21 cellular contexts compared by ENCODE assay signal in genomic region chr14:96538097-96538496, GRCh38. TPM values are rescaled to one million over a fixed set of nuclear protein-coding genes. Genes with fewer than 3 reads are reported as not detected.
A peak's percentile ranks its signal among the peaks of the same experiment; 100 is the strongest.
DNase-seq lines count a peak whose midpoint lies in the region; ATAC-seq and TF ChIP-seq lines count a peak whose summit lies in the region.
"Had no signal": no experiment of that assay in that cellular context is flagged by ENCODE, and none has a peak within 500 bp of the region (broad histone marks: within the 10 kb centered on the region; RNA-seq: fewer than 3 reads in every experiment).

No MANE protein-coding gene starts in this region.

- H3K27ac ChIP-seq in epithelial cell of prostate (peak overlapping the region; percentile 22), tibial artery (no peak overlapping the region)
- H3K27ac ChIP-seq: uterus had no signal

- peak overlapping the region; percentile 65 for H3K27ac Mint-ChIP-seq in stimulated activated naive CD8-positive, alpha-beta T cell treated with anti-CD3 and anti-CD28 coated beads, Interleukin-15, Interleukin-2, amounts not matched to agents 100 ng/mL and 50 ng/mL, for 24 hours
- peak overlapping the region; percentile 24 for H3K27ac Mint-ChIP-seq in activated CD4-positive, alpha-beta memory T cell treated with anti-CD3 and anti-CD28 coated beads, Interleukin-2, amount 10 ng/mL, durations not matched to agents 7 days and 5 days
- H3K27ac Mint-ChIP-seq: activated CD4-positive, alpha-beta T cell treated with anti-CD3 and anti-CD28 coated beads, Interleukin-2, amount 10 ng/mL, durations not matched to agents 7 days and 5 days; activated naive CD4-positive, alpha-beta T cell treated with anti-CD3 and anti-CD28 coated beads, Interleukin-2, amount 10 ng/mL, durations not matched to agents 7 days and 5 days; CD8-positive, alpha-beta T cell; dendritic cell treated with granulocyte-macrophage colony-stimulating factor and Interleukin-4, amounts not matched to agents 40 ng/mL and 50 ng/mL, for 4 days; HFFc6 had no signal

- no peaks in the 10 kb centered on the region for H3K27me3 Mint-ChIP-seq in stimulated activated naive CD8-positive, alpha-beta T cell treated with anti-CD3 and anti-CD28 coated beads, Interleukin-15, Interleukin-2, amounts not matched to agents 100 ng/mL and 50 ng/mL, for 24 hours
- H3K27me3 Mint-ChIP-seq in activated CD4-positive, alpha-beta memory T cell treated with anti-CD3 and anti-CD28 coated beads, Interleukin-2, amount 10 ng/mL, durations not matched to agents 7 days and 5 days: no peaks in the 10 kb centered on the region
- H3K27me3 Mint-ChIP-seq: activated CD4-positive, alpha-beta T cell treated with anti-CD3 and anti-CD28 coated beads, Interleukin-2, amount 10 ng/mL, durations not matched to agents 7 days and 5 days; activated naive CD4-positive, alpha-beta T cell treated with anti-CD3 and anti-CD28 coated beads, Interleukin-2, amount 10 ng/mL, durations not matched to agents 7 days and 5 days; dendritic cell treated with granulocyte-macrophage colony-stimulating factor and Interleukin-4, amounts not matched to agents 40 ng/mL and 50 ng/mL, for 4 days; progenitor cell of endocrine pancreas had no signal

- peaks cover 17 to 40% (median 26%) of the 10 kb centered on the region in 3 donors for H3K36me3 ChIP-seq in tibial artery
- H3K36me3 ChIP-seq: uterus had no signal

- TF ChIP-seq CTCF in tibial artery (IDR thresholded peaks at IDR 0.05): no peak

- no peaks in the 10 kb centered on the region for H3K27me3 ChIP-seq in tibial artery
- H3K27me3 ChIP-seq: uterus had no signal

- intact Hi-C loops in tibial artery (cut with DNase I; ENCODE audit: low total_unique reads): no loop called here

- peaks cover 29% of the 10 kb centered on the region for H3K4me1 Mint-ChIP-seq in stimulated activated naive CD8-positive, alpha-beta T cell treated with anti-CD3 and anti-CD28 coated beads, Interleukin-15, Interleukin-2, amounts not matched to agents 100 ng/mL and 50 ng/mL, for 24 hours (ENCODE audit: low read depth)
- peaks cover 18% of the 10 kb centered on the region for H3K4me1 Mint-ChIP-seq in activated CD4-positive, alpha-beta memory T cell treated with anti-CD3 and anti-CD28 coated beads, Interleukin-2, amount 10 ng/mL, durations not matched to agents 7 days and 5 days

- POLR2A ChIA-PET in activated CD4-positive, alpha-beta memory T cell treated with anti-CD3 and anti-CD28 coated beads, Interleukin-2, amount 10 ng/mL, durations not matched to agents 7 days and 5 days (lab: Charles Lee): interaction anchor here (2.1 kb wide), 1 partner anchor 35 kb away, joined by 4 read pairs; no protein-coding TSS in a partner anchor

- H3K4me3 ChIP-seq in tibial artery: no peak overlapping the region
- H3K4me3 ChIP-seq: uterus had no signal

- no peak overlapping the region for H3K4me3 Mint-ChIP-seq in stimulated activated naive CD8-positive, alpha-beta T cell treated with anti-CD3 and anti-CD28 coated beads, Interleukin-15, Interleukin-2, amounts not matched to agents 100 ng/mL and 50 ng/mL, for 24 hours
- H3K4me3 Mint-ChIP-seq in activated CD4-positive, alpha-beta memory T cell treated with anti-CD3 and anti-CD28 coated beads, Interleukin-2, amount 10 ng/mL, durations not matched to agents 7 days and 5 days: no peak overlapping the region
- H3K4me3 Mint-ChIP-seq: activated CD4-positive, alpha-beta T cell treated with anti-CD3 and anti-CD28 coated beads, Interleukin-2, amount 10 ng/mL, durations not matched to agents 7 days and 5 days; activated naive CD4-positive, alpha-beta T cell treated with anti-CD3 and anti-CD28 coated beads, Interleukin-2, amount 10 ng/mL, durations not matched to agents 7 days and 5 days; CD8-positive, alpha-beta T cell; dendritic cell treated with granulocyte-macrophage colony-stimulating factor and Interleukin-4, amounts not matched to agents 40 ng/mL and 50 ng/mL, for 4 days; HFFc6 had no signal

- DNase-seq in stimulated activated naive CD8-positive, alpha-beta T cell treated with anti-CD3 and anti-CD28 coated beads, Interleukin-15, Interleukin-2, amounts not matched to agents 100 U/mL and 50 U/mL, for 24 hours: no peak
- DNase-seq in activated CD4-positive, alpha-beta memory T cell treated with anti-CD3 and anti-CD28 coated beads, Interleukin-2, amount 10 ng/mL, durations not matched to agents 7 days and 5 days: no peak
- DNase-seq in epithelial cell of prostate (ENCODE audit: low read depth, low spot score) (no peak), tibial artery (no peak), NOMO-1 (lab: John Stamatoyannopoulos, UW; ENCODE audit: unreplicated experiment in 2 of 2) (no peak), NCI-H1694 (lab: John Stamatoyannopoulos, UW) (no peak)
- DNase-seq: activated CD4-positive, alpha-beta T cell treated with anti-CD3 and anti-CD28 coated beads, Interleukin-2, amount 10 ng/mL, durations not matched to agents 7 days and 5 days; activated naive CD4-positive, alpha-beta T cell treated with anti-CD3 and anti-CD28 coated beads, Interleukin-2, amount 10 ng/mL, durations not matched to agents 7 days and 5 days; CD8-positive, alpha-beta T cell; central memory CD4-positive, alpha-beta T cell; DMS53; HFFc6; NCI-H1105; NCI-H2029 treated with DMSO at 0.1 percent for 48 hours; NCI-H226; RPMI8226; stimulated activated CD8-positive, alpha-beta memory T cell treated with anti-CD3 and anti-CD28 coated beads, Interleukin-4, amount 100 ng/mL, for 48 hours; uterus had no signal

- CTCF ChIA-PET in activated CD4-positive, alpha-beta memory T cell treated with anti-CD3 and anti-CD28 coated beads, Interleukin-2, amount 10 ng/mL, durations not matched to agents 7 days and 5 days (lab: Charles Lee): interaction anchor here (0.6 kb wide), 1 partner anchor 12 kb away, joined by 3 read pairs; no protein-coding TSS in a partner anchor

- no peaks in the 10 kb centered on the region for H3K4me1 ChIP-seq in tibial artery
- H3K4me1 ChIP-seq: uterus had no signal

- no peaks in the 10 kb centered on the region for H3K9me3 Mint-ChIP-seq in stimulated activated naive CD8-positive, alpha-beta T cell treated with anti-CD3 and anti-CD28 coated beads, Interleukin-15, Interleukin-2, amounts not matched to agents 100 ng/mL and 50 ng/mL, for 24 hours
- H3K9me3 Mint-ChIP-seq in activated CD4-positive, alpha-beta memory T cell treated with anti-CD3 and anti-CD28 coated beads, Interleukin-2, amount 10 ng/mL, durations not matched to agents 7 days and 5 days: no peaks in the 10 kb centered on the region
- H3K9me3 Mint-ChIP-seq: activated CD4-positive, alpha-beta T cell treated with anti-CD3 and anti-CD28 coated beads, Interleukin-2, amount 10 ng/mL, durations not matched to agents 7 days and 5 days; activated naive CD4-positive, alpha-beta T cell treated with anti-CD3 and anti-CD28 coated beads, Interleukin-2, amount 10 ng/mL, durations not matched to agents 7 days and 5 days; CD8-positive, alpha-beta T cell; dendritic cell treated with granulocyte-macrophage colony-stimulating factor and Interleukin-4, amounts not matched to agents 40 ng/mL and 50 ng/mL, for 4 days; HFFc6 had no signal

- ATAC-seq in stimulated activated naive CD8-positive, alpha-beta T cell treated with anti-CD3 and anti-CD28 coated beads, Interleukin-15, Interleukin-2, amounts not matched to agents 100 U/mL and 50 U/mL, for 24 hours: no peak
- ATAC-seq: CD8-positive, alpha-beta T cell had no signal

- peaks cover 59% of the 10 kb centered on the region for H3K36me3 Mint-ChIP-seq in stimulated activated naive CD8-positive, alpha-beta T cell treated with anti-CD3 and anti-CD28 coated beads, Interleukin-15, Interleukin-2, amounts not matched to agents 100 ng/mL and 50 ng/mL, for 24 hours (ENCODE audit: low read depth)
- H3K36me3 Mint-ChIP-seq in activated CD4-positive, alpha-beta memory T cell treated with anti-CD3 and anti-CD28 coated beads, Interleukin-2, amount 10 ng/mL, durations not matched to agents 7 days and 5 days (ENCODE audit: low read depth): peaks cover 43% of the 10 kb centered on the region

- no peaks in the 10 kb centered on the region for H3K9me3 ChIP-seq in tibial artery
- H3K9me3 ChIP-seq: uterus had no signal

RNA-seq across cellular contexts. Expression of gene PAPOLA, which starts 35.9 kb away (rescaled TPM):
- total RNA-seq in activated CD4-positive, alpha-beta memory T cell treated with anti-CD3 and anti-CD28 coated beads, Interleukin-2, amount 10 ng/mL, durations not matched to agents 7 days and 5 days: 100 to 1,000 TPM; 164 to 173 TPM
